In genomic region chr2:80303825-80304521, GRCh38 we compare ENCODE assay signal across 10 cellular contexts. TPM values are rescaled to one million over a fixed set of nuclear protein-coding genes. Genes with fewer than 3 reads are reported as not detected.
A peak's percentile ranks its signal among the peaks of the same experiment; 100 is the strongest.
DNase-seq lines count a peak whose midpoint lies in the region; ATAC-seq and TF ChIP-seq lines count a peak whose summit lies in the region.
"Had no signal": no experiment of that assay in that cellular context is flagged by ENCODE, and none has a peak within 500 bp of the region (broad histone marks: within the 10 kb centered on the region; RNA-seq: fewer than 3 reads in every experiment).

No MANE protein-coding gene starts in this region.

- no TSS peak for BruUV-seq in PC-3 (replicated peaks; lab: Mats Ljungman, UMichigan)

- H3K9me3 Mint-ChIP-seq in glutamatergic neuron (ENCODE audit: unreplicated experiment) (peaks cover 14% of the 10 kb centered on the region), osteocyte (ENCODE audit: unreplicated experiment) (no peaks in the 10 kb centered on the region)
- H3K9me3 Mint-ChIP-seq in activated T-cell treated with anti-CD3 and anti-CD28 coated beads, Interleukin-2, amount 50 U/mL, for 72 hours: peaks cover 1 to 4% of the 10 kb centered on the region in 2 donors

- H3K4me1 Mint-ChIP-seq in glutamatergic neuron (ENCODE audit: low read depth, unreplicated experiment): peaks cover 23% of the 10 kb centered on the region
- H3K4me1 Mint-ChIP-seq in osteocyte (ENCODE audit: unreplicated experiment): peaks cover 1% of the 10 kb centered on the region
- no peaks in the 10 kb centered on the region for H3K4me1 Mint-ChIP-seq in activated T-cell treated with anti-CD3 and anti-CD28 coated beads, Interleukin-2, amount 50 U/mL, for 72 hours (ENCODE audit: low read depth)
- H3K4me1 Mint-ChIP-seq: memory B cell had no signal

- H3K36me3 Mint-ChIP-seq in glutamatergic neuron (ENCODE audit: unreplicated experiment): no peaks in the 10 kb centered on the region
- no peaks in the 10 kb centered on the region for H3K36me3 Mint-ChIP-seq in osteocyte (ENCODE audit: unreplicated experiment)
- peaks cover 3 to 4% of the 10 kb centered on the region in 2 donors for H3K36me3 Mint-ChIP-seq in activated T-cell treated with anti-CD3 and anti-CD28 coated beads, Interleukin-2, amount 50 U/mL, for 72 hours (ENCODE audit: insufficient read depth in 2 of 2)

- ATAC-seq in PC-3: no peak
- no peak for ATAC-seq in activated T-cell treated with anti-CD3 and anti-CD28 coated beads, Interleukin-2, amount 50 U/mL, for 72 hours (replicated peaks in 1 of 2)
- no peak for ATAC-seq in activated CD4-positive, CD25-positive, alpha-beta regulatory T cell treated with anti-CD3 and anti-CD28 coated beads, Interleukin-2, amount 50 U/mL, for 24 hours

- no peak overlapping the region for H3K27ac ChIP-seq in PC-3 (ENCODE audit: low read length)

- H3K4me3 ChIP-seq in PC-3 (ENCODE audit: low read length): no peak overlapping the region

- H3K4me3 Mint-ChIP-seq in glutamatergic neuron (ENCODE audit: unreplicated experiment) (peak overlapping the region; percentile 90), osteocyte (ENCODE audit: unreplicated experiment) (peak overlapping the region; percentile 38)
- no peak overlapping the region for H3K4me3 Mint-ChIP-seq in activated T-cell treated with anti-CD3 and anti-CD28 coated beads, Interleukin-2, amount 50 U/mL, for 72 hours
- H3K4me3 Mint-ChIP-seq: memory B cell had no signal

- no peak overlapping the region for H2AFZ ChIP-seq in PC-3 (ENCODE audit: low read length)

- DNase-seq in D341Med (ENCODE audit: low spot score): peak; percentile 63
- no peak for DNase-seq in PC-3
- DNase-seq in glutamatergic neuron: peak; percentile 75
- DNase-seq in osteocyte (ENCODE audit: extremely low spot score, unreplicated experiment): no peak
- no peak for DNase-seq in activated T-cell treated with anti-CD3 and anti-CD28 coated beads, Interleukin-2, amount 50 U/mL, for 72 hours
- DNase-seq in T-helper 2 cell: no peak
- DNase-seq in NCI-H1105 (lab: John Stamatoyannopoulos, UW): no peak
- DNase-seq: cortex of kidney had no signal

- H3K4me2 ChIP-seq in PC-3 (ENCODE audit: low read length): 0 out of 2 replicates have a peak overlapping the region, but pooled peaks have one; percentile 26

- CTCF ChIA-PET in PC-3 (lab: Charles Lee): no interaction called here

- H3K27ac Mint-ChIP-seq in glutamatergic neuron (ENCODE audit: unreplicated experiment) (peak overlapping the region; percentile 57), osteocyte (ENCODE audit: unreplicated experiment) (no peak overlapping the region)
- no peak overlapping the region for H3K27ac Mint-ChIP-seq in activated T-cell treated with anti-CD3 and anti-CD28 coated beads, Interleukin-2, amount 50 U/mL, for 72 hours
- H3K27ac Mint-ChIP-seq: memory B cell had no signal

- no peaks in the 10 kb centered on the region for H3K79me2 ChIP-seq in PC-3 (ENCODE audit: low read length)

- POLR2A ChIA-PET in PC-3 (lab: Charles Lee; ENCODE audit: unreplicated experiment): no interaction called here

- intact Hi-C loops in PC-3 (cut with micrococcal nuclease): no loop called here

- H3K27me3 ChIP-seq in PC-3 (ENCODE audit: low read length): peaks cover 33% of the 10 kb centered on the region

- H3K9me3 ChIP-seq in PC-3 (ENCODE audit: low read length): no peaks in the 10 kb centered on the region

- no peaks in the 10 kb centered on the region for H4K20me1 ChIP-seq in PC-3 (ENCODE audit: low read length)

- H3K36me3 ChIP-seq in PC-3 (ENCODE audit: low read depth, low read length): no peaks in the 10 kb centered on the region

- H3K9me2 ChIP-seq in PC-3 (replicated peaks; ENCODE audit: low read length): no peaks in the 10 kb centered on the region

- no peaks in the 10 kb centered on the region for H3K4me1 ChIP-seq in PC-3 (ENCODE audit: insufficient read depth, low read length)

- H3K27me3 Mint-ChIP-seq in glutamatergic neuron (ENCODE audit: unreplicated experiment) (peaks cover 22% of the 10 kb centered on the region), osteocyte (ENCODE audit: unreplicated experiment) (peaks cover 25% of the 10 kb centered on the region)
- peaks cover 44% of the 10 kb centered on the region for H3K27me3 Mint-ChIP-seq in activated T-cell treated with anti-CD3 and anti-CD28 coated beads, Interleukin-2, amount 50 U/mL, for 72 hours (ENCODE audit: low read depth)

- H3K9ac ChIP-seq in PC-3 (ENCODE audit: low read length): no peak overlapping the region

- no peaks in the 10 kb centered on the region for H3F3A ChIP-seq in PC-3 (ENCODE audit: low read length, unreplicated experiment)

- TF ChIP-seq CTCF in PC-3 (conservative IDR thresholded peaks at IDR 0.05; ENCODE audit: low read depth, low read length) (no peak), glutamatergic neuron (IDR thresholded peaks at IDR 0.05; ENCODE audit: partially characterized antibody, unreplicated experiment) (no peak), osteocyte (IDR thresholded peaks at IDR 0.05) (no peak)

RNA-seq across cellular contexts. Expression of gene LRRTM1, which starts 0.6 kb away (rescaled TPM):
- total RNA-seq in PC-3 (2014; rRNA removed) (not detected in 2 replicates), glutamatergic neuron (ENCODE audit: unreplicated experiment) (3.8 TPM), osteocyte (not detected in 2 replicates)
- not detected for total RNA-seq in activated T-cell treated with anti-CD3 and anti-CD28 coated beads, Interleukin-2, amount 50 U/mL, for 72 hours

Comparison
In these comparisons a context has a peak if more than half of its experiments do, and no peak if none do; other contexts are left out.
1. DNase-seq: peak in D341Med (single experiment) and glutamatergic neuron (single experiment); none in PC-3 (single experiment), osteocyte (single experiment), activated T-cell treated with anti-CD3 and anti-CD28 coated beads, Interleukin-2, amount 50 U/mL, for 72 hours (0 of 2), T-helper 2 cell (0 of 5) and NCI-H1105 (single experiment).
2. H3K4me3 Mint-ChIP-seq: peak in glutamatergic neuron (single experiment) and osteocyte (single experiment); none in activated T-cell treated with anti-CD3 and anti-CD28 coated beads, Interleukin-2, amount 50 U/mL, for 72 hours (0 of 2).